9 cellular contexts compared by ENCODE assay signal in the genomic region with DNA sequence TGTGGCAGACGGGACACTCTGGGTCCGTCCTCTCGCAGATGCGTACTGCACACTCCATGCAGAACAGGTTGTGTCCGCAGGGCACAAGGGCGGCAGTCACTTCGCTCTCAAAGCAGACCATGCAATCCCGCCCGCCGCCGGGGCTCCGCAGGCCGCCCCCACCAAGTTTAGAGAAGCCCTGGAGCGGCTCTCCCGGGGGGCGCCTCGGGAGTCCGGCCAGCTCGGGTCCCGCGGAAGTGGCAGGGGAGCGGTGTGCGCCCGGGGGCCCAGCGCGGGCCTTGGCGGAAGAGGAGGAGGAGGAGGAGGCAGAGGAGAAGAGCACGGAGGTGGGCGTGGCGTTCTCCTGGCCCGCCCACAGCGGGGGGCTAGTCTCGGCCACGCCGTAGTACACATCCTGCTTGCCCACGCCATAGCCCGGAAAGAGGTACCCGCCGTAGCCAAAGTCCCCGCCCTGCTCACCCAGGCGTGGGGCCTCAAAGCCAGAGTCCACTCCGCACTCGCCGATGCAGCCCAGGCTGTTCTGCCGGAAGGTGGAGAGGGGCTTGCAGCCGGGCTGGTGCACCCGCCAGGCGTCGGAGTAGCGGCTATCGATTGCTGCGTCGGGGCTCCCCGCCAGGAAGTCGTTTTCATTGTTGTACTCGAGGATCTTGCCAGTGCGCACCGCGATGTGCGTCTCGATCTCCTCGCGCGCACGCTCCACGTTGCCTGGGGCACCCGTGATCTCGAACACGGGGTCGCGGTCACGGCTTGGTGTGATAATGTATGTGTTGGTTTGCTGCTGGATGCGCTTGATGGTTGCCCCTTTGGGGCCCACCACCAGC. TPM values are rescaled to one million over a fixed set of nuclear protein-coding genes. Genes with fewer than 3 reads are reported as not detected.
DNase-seq lines count a peak whose midpoint lies in the region; ATAC-seq, FAIRE-seq and TF ChIP-seq lines count a peak whose summit lies in the region.
"Had no signal": no experiment of that assay in that cellular context is flagged by ENCODE, and none has a peak within 500 bp of the region (broad histone marks: within the 10 kb centered on the region; RNA-seq: fewer than 3 reads in every experiment).

No MANE protein-coding gene starts in this region.

- no peak for FAIRE-seq in urothelium cell line (lab: Jason Lieb, UNC)

- H3K36me3 Mint-ChIP-seq in CD8-positive, alpha-beta T cell: no peaks in the 10 kb centered on the region
- H3K36me3 Mint-ChIP-seq in natural killer cell treated with Interleukin-12 subunit alpha and Interleukin-12 subunit beta and Interleukin-15 and Interleukin-18, amount 100 ng/mL, for 72 hours: no peaks in the 10 kb centered on the region
- H3K36me3 Mint-ChIP-seq: activated naive CD4-positive, alpha-beta T cell treated with anti-CD3 and anti-CD28 coated beads, Interleukin-2, amount 50 U/mL, for 72 hours had no signal

- DNase-seq in CD8-positive, alpha-beta T cell: peak in 1 of 7 experiments; percentile 58
- DNase-seq in natural killer cell treated with Interleukin-12 subunit alpha and Interleukin-12 subunit beta and Interleukin-15 and Interleukin-18, amount 100 ng/mL, for 72 hours (ENCODE audit: low spot score): peak; percentile 80
- no peak for DNase-seq in NK-92 (lab: John Stamatoyannopoulos, UW; ENCODE audit: unreplicated experiment)
- DNase-seq in urothelium cell line (ENCODE audit: low spot score): no peak
- DNase-seq in NCI-H1092 treated with DMSO at 0.1 percent for 48 hours (lab: John Stamatoyannopoulos, UW): no peak
- DNase-seq in EL: no peak

- no peak overlapping the region for H3K27ac Mint-ChIP-seq in CD8-positive, alpha-beta T cell
- H3K27ac Mint-ChIP-seq in natural killer cell treated with Interleukin-12 subunit alpha and Interleukin-12 subunit beta and Interleukin-15 and Interleukin-18, amount 100 ng/mL, for 72 hours: no peak overlapping the region
- H3K27ac Mint-ChIP-seq: activated naive CD4-positive, alpha-beta T cell treated with anti-CD3 and anti-CD28 coated beads, Interleukin-2, amount 50 U/mL, for 72 hours had no signal

- CTCF ChIA-PET in CD8-positive, alpha-beta T cell (lab: Charles Lee): no interaction called here

- no peaks in the 10 kb centered on the region for H3K9me3 ChIP-seq in CD8-positive, alpha-beta T cell (ENCODE audit: low read length)

- H3K27me3 Mint-ChIP-seq in CD8-positive, alpha-beta T cell (ENCODE audit: low read depth): peaks cover 2% of the 10 kb centered on the region
- peaks cover 0 to 7% of the 10 kb centered on the region in 2 donors for H3K27me3 Mint-ChIP-seq in natural killer cell treated with Interleukin-12 subunit alpha and Interleukin-12 subunit beta and Interleukin-15 and Interleukin-18, amount 100 ng/mL, for 72 hours

- no peaks in the 10 kb centered on the region for H3K27me3 ChIP-seq in CD8-positive, alpha-beta T cell (ENCODE audit: insufficient read depth, low read length)

- H3K27ac ChIP-seq in CD8-positive, alpha-beta T cell (ENCODE audit: low read depth, low read length): no peak overlapping the region

- H3K4me1 ChIP-seq in CD8-positive, alpha-beta T cell (ENCODE audit: insufficient read depth, low read length): peaks cover under 1% of the 10 kb centered on the region

- POLR2A ChIA-PET in CD8-positive, alpha-beta T cell (lab: Charles Lee): no interaction called here

- no peak for ATAC-seq in CD8-positive, alpha-beta T cell
- ATAC-seq in HG03095 (IDR thresholded peaks at IDR 0.05; ENCODE audit: unreplicated experiment) (peak; percentile 64), esophagus mucosa (peak; percentile 36)
- peak; percentile 73 to 90 for ATAC-seq in natural killer cell treated with Interleukin-12 subunit alpha and Interleukin-12 subunit beta and Interleukin-15 and Interleukin-18, amount 100 ng/mL, for 72 hours

- no peak overlapping the region for H3K4me3 ChIP-seq in CD8-positive, alpha-beta T cell (ENCODE audit: low read depth, low read length)

- H3K9me3 Mint-ChIP-seq in CD8-positive, alpha-beta T cell: no peaks in the 10 kb centered on the region
- H3K9me3 Mint-ChIP-seq in natural killer cell treated with Interleukin-12 subunit alpha and Interleukin-12 subunit beta and Interleukin-15 and Interleukin-18, amount 100 ng/mL, for 72 hours: no peaks in the 10 kb centered on the region
- H3K9me3 Mint-ChIP-seq: activated naive CD4-positive, alpha-beta T cell treated with anti-CD3 and anti-CD28 coated beads, Interleukin-2, amount 50 U/mL, for 72 hours had no signal

- intact Hi-C loops in CD8-positive, alpha-beta T cell (cut with DNase I, micrococcal nuclease): no loop called here

- no peaks in the 10 kb centered on the region for H3K36me3 ChIP-seq in CD8-positive, alpha-beta T cell (ENCODE audit: insufficient read depth, low read length)

- TF ChIP-seq CTCF in CD8-positive, alpha-beta T cell (IDR thresholded peaks at IDR 0.05): no peak

- H3K4me1 Mint-ChIP-seq in CD8-positive, alpha-beta T cell (ENCODE audit: low read depth): peaks cover 3% of the 10 kb centered on the region
- H3K4me1 Mint-ChIP-seq in natural killer cell treated with Interleukin-12 subunit alpha and Interleukin-12 subunit beta and Interleukin-15 and Interleukin-18, amount 100 ng/mL, for 72 hours (ENCODE audit: low read depth in 2 of 2): peaks cover 0 to 10% of the 10 kb centered on the region in 2 donors

- peak overlapping the region; percentile 47 for H3K4me3 Mint-ChIP-seq in CD8-positive, alpha-beta T cell
- peak overlapping the region; percentile 35 for H3K4me3 Mint-ChIP-seq in natural killer cell treated with Interleukin-12 subunit alpha and Interleukin-12 subunit beta and Interleukin-15 and Interleukin-18, amount 100 ng/mL, for 72 hours

RNA-seq across cellular contexts. Expression of a gene that starts 5.4 kb away (rescaled TPM):
- total RNA-seq in CD8-positive, alpha-beta T cell: under 1 TPM; 0.14 to 0.22 TPM
- total RNA-seq in esophagus mucosa: 1.7 TPM
- total RNA-seq in natural killer cell treated with Interleukin-12 subunit alpha and Interleukin-12 subunit beta and Interleukin-15 and Interleukin-18, amount 100 ng/mL, for 72 hours: under 1 TPM; 0.06 to 0.07 TPM

RNA-seq across cellular contexts. Expression of a gene that starts 15.9 kb away (rescaled TPM):
- total RNA-seq in CD8-positive, alpha-beta T cell: under 1 TPM; 0.38 to 0.86 TPM
- total RNA-seq in esophagus mucosa: 420 TPM
- total RNA-seq in natural killer cell treated with Interleukin-12 subunit alpha and Interleukin-12 subunit beta and Interleukin-15 and Interleukin-18, amount 100 ng/mL, for 72 hours: not detected

RNA-seq across cellular contexts. Expression of a gene that starts 22.2 kb away (rescaled TPM):
- total RNA-seq in CD8-positive, alpha-beta T cell: 1 to 10 TPM; 6.7 to 8.3 TPM
- 62.3 TPM for total RNA-seq in esophagus mucosa
- 10 to 100 TPM; 34.0 to 35.6 TPM for total RNA-seq in natural killer cell treated with Interleukin-12 subunit alpha and Interleukin-12 subunit beta and Interleukin-15 and Interleukin-18, amount 100 ng/mL, for 72 hours

RNA-seq across cellular contexts. Expression of a gene that starts 23.2 kb away (rescaled TPM):
- 10 to 100 TPM in 1 of 2 experiments, 1 to 10 TPM in 1; 9.8 to 10.8 TPM for total RNA-seq in CD8-positive, alpha-beta T cell
- total RNA-seq in esophagus mucosa: 23.0 TPM
- total RNA-seq in natural killer cell treated with Interleukin-12 subunit alpha and Interleukin-12 subunit beta and Interleukin-15 and Interleukin-18, amount 100 ng/mL, for 72 hours: 10 to 100 TPM; 30.4 to 51.4 TPM

RNA-seq across cellular contexts. Expression of a gene that starts 37.7 kb away (rescaled TPM):
- total RNA-seq in CD8-positive, alpha-beta T cell: 100 to 1,000 TPM; 281 to 298 TPM
- 315 TPM for total RNA-seq in esophagus mucosa
- 10 to 100 TPM; 21.4 to 67.6 TPM for total RNA-seq in natural killer cell treated with Interleukin-12 subunit alpha and Interleukin-12 subunit beta and Interleukin-15 and Interleukin-18, amount 100 ng/mL, for 72 hours

Comparison
In these comparisons a context has a peak if more than half of its experiments do, and no peak if none do; other contexts are left out.
1. RNA of a gene that starts 15.9 kb away (total RNA-seq): 420 TPM in esophagus mucosa (single experiment); 0.38 to 0.86 TPM in CD8-positive, alpha-beta T cell and not detected in natural killer cell treated with Interleukin-12 subunit alpha and Interleukin-12 subunit beta and Interleukin-15 and Interleukin-18, amount 100 ng/mL, for 72 hours; every median in the first group is over 100 times any median in the second.